In the genomic region with DNA sequence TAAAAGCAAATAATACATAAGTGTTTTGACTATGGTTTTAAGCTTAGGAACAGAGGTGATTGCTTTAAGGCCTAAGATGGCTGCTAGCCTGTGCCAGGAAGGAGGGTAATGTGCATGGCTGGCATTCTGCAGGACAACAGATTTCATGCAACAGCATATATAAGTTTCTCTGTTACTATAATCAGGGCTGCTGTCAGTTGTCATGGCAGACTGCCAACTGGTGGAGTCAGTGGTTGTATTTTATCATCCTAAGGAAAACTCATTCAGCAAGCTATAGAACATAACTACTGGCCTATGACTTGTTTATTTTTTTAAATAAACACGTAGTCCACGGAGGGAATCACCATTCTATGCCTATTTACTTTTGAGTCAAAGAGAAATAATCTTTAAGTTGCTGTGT, we compare ENCODE assay signal across 20 cellular contexts.
DNase-seq lines count a peak whose midpoint lies in the region; ATAC-seq, FAIRE-seq and TF ChIP-seq lines count a peak whose summit lies in the region.
"Had no signal": no experiment of that assay in that cellular context is flagged by ENCODE, and none has a peak within 500 bp of the region (broad histone marks: within the 10 kb centered on the region; RNA-seq: fewer than 3 reads in every experiment).

No MANE protein-coding gene starts in this region.

- DNase-seq in Caki2 (ENCODE audit: low read depth) (peak; percentile 2), IMR-90 (peak; percentile 26), brain microvascular endothelial cell (peak; percentile 26), mesenchymal stem cell (peak; percentile 10), dorsolateral prefrontal cortex (no peak), NCI-H2171 (lab: John Stamatoyannopoulos, UW) (no peak), RCC 7860 (ENCODE audit: low spot score) (no peak)
- DNase-seq: activated B cell treated with CpG ODN at 0.5 μM for 24 hours; activated CD8-positive, alpha-beta memory T cell treated with anti-CD3 and anti-CD28 coated beads for 24 hours; activated naive CD4-positive, alpha-beta T cell treated with anti-CD3 and anti-CD28 coated beads for 36 hours; activated T-cell treated with anti-CD3 and anti-CD28 coated beads, Interleukin-2, amount 50 U/mL, for 4 hours; AML-193; COR-L47; endodermal cell; heart left ventricle; left lung; stimulated activated naive CD4-positive, alpha-beta T cell treated with Interleukin-2 at 50 U/mL for 16 hours; tibial artery had no signal

- H2BK12ac ChIP-seq in mesenchymal stem cell (ENCODE audit: low read length in 2 of 2), result no peak overlapping the region

- no peak overlapping the region for H3K56ac ChIP-seq in IMR-90 (ENCODE audit: extremely low read depth, insufficient read depth, low read length)

- H2BK15ac ChIP-seq in IMR-90 (ENCODE audit: low read depth, low read length), result no peak overlapping the region
- H2BK15ac ChIP-seq in mesenchymal stem cell (ENCODE audit: low read depth, poor library complexity, severe bottlenecking), result no peak overlapping the region

- H3K4me2 ChIP-seq in IMR-90 (ENCODE audit: low read depth, low read length) (no peak overlapping the region), mesenchymal stem cell (ENCODE audit: low read length, poor library complexity, severe bottlenecking) (no peak overlapping the region)
- H3K4me2 ChIP-seq: neural progenitor cell had no signal

- no CpG with 5 or more reads among the region's 2 CpGs for WGBS in IMR-90 (ENCODE audit: extremely low coverage in 2 of 2, insufficient read length in 1 of 2), 2 experiments
- no CpG with 5 or more reads among the region's 2 CpGs for WGBS in mesenchymal stem cell

- H2AFZ ChIP-seq in IMR-90 (replicated peaks; ENCODE audit: low read length, poor library complexity) (no peak overlapping the region), mesenchymal stem cell (ENCODE audit: low read depth, low read length) (no peak overlapping the region)
- H2AFZ ChIP-seq: neural progenitor cell had no signal

- H4K91ac ChIP-seq in IMR-90 (ENCODE audit: insufficient read depth, low read depth, low read length), result no peak overlapping the region
- no peak overlapping the region for H4K91ac ChIP-seq in mesenchymal stem cell (ENCODE audit: low read length)

- H3K14ac ChIP-seq in IMR-90 (replicated peaks; ENCODE audit: low read depth, low read length) (no peak overlapping the region), mesenchymal stem cell (ENCODE audit: low read length in 2 of 2) (no peak overlapping the region)

- no peaks in the 10 kb centered on the region for H4K20me1 ChIP-seq in IMR-90 (ENCODE audit: insufficient read depth, low read length)

- in situ Hi-C loops in Caki2 (cut with HindIII; ENCODE audit: low pct_unique_long_range_greater_than_20kb, low sequenced_read_pairs), result no loop called here
- in situ Hi-C loops in IMR-90 (cut with MboI; ENCODE audit: low sequenced_read_pairs), result no loop called here
- in situ Hi-C loops in brain microvascular endothelial cell (cut with HindIII; ENCODE audit: low pct_ligation_motif_present, low sequenced_read_pairs), result no loop called here

- CTCF ChIA-PET in IMR-90 (lab: Yijun Ruan, JAX), result no interaction called here

- TF ChIP-seq CTCF in IMR-90 (conservative IDR thresholded peaks at IDR 0.05; ENCODE audit: low read depth, low read length) (no peak), brain microvascular endothelial cell (IDR thresholded peaks at IDR 0.05; ENCODE audit: low read depth, low read length, missing control alignments) (no peak), dorsolateral prefrontal cortex (IDR thresholded peaks at IDR 0.05 in 54 of 56, conservative IDR thresholded peaks at IDR 0.05 in 2 of 56; ENCODE audit: low read depth in 1 of 56, partially characterized antibody in 56 of 56) (no peak)

- ATAC-seq in IMR-90 (ENCODE audit: low read depth), result peak; percentile 37
- ATAC-seq: activated T-cell treated with anti-CD3 and anti-CD28 coated beads, Interleukin-2, amount 50 U/mL, for 4 hours; heart left ventricle; left lung had no signal

- H2BK120ac ChIP-seq in IMR-90 (ENCODE audit: low read depth, low read length) (no peak overlapping the region), mesenchymal stem cell (ENCODE audit: low read depth, low read length) (no peak overlapping the region)

- no peak overlapping the region for H2BK5ac ChIP-seq in IMR-90 (ENCODE audit: low read depth, low read length, poor library complexity, severe bottlenecking)
- H2BK5ac ChIP-seq in mesenchymal stem cell (ENCODE audit: low read depth, low read length, poor library complexity, severe bottlenecking), result no peak overlapping the region

- no peak overlapping the region for H2AK9ac ChIP-seq in IMR-90 (replicated peaks; ENCODE audit: low read depth, low read length, poor library complexity)

- H2BK20ac ChIP-seq in IMR-90 (ENCODE audit: low read depth, low read length), result no peak overlapping the region

- no peak overlapping the region for H3K27ac ChIP-seq in IMR-90 (ENCODE audit: insufficient read depth, low read length)
- H3K27ac ChIP-seq in brain microvascular endothelial cell, result no peak overlapping the region
- H3K27ac ChIP-seq in mesenchymal stem cell (ENCODE audit: low read length, poor library complexity, severe bottlenecking), result no peak overlapping the region
- H3K27ac ChIP-seq in dorsolateral prefrontal cortex, result no peak overlapping the region
- H3K27ac ChIP-seq: heart left ventricle, left lung, neural progenitor cell, Peyer's patch, tibial artery had no signal

- no peak overlapping the region for H3K18ac ChIP-seq in IMR-90 (ENCODE audit: low read depth, low read length)
- no peak overlapping the region for H3K18ac ChIP-seq in mesenchymal stem cell (ENCODE audit: low read depth in 1 of 2, low read length in 2 of 2)

- no TSS peak for BruUV-seq in IMR-90 (replicated peaks; lab: Mats Ljungman, UMichigan)

- H2AK5ac ChIP-seq in IMR-90 (ENCODE audit: low read depth, low read length) (no peak overlapping the region), mesenchymal stem cell (ENCODE audit: low read length, severe bottlenecking) (no peak overlapping the region)

- intact Hi-C loops in IMR-90 (cut with micrococcal nuclease) (no loop called here), dorsolateral prefrontal cortex (cut with DNase I) (no loop called here)

- no peak overlapping the region for H4K8ac ChIP-seq in IMR-90 (ENCODE audit: low read depth in 2 of 2, low read length in 2 of 2)
- no peak overlapping the region for H4K8ac ChIP-seq in mesenchymal stem cell (ENCODE audit: low read length)

- TF ChIP-seq RAD21 in IMR-90 (IDR thresholded peaks at IDR 0.05; ENCODE audit: low read length), result no peak

- H3K4ac ChIP-seq in IMR-90 (ENCODE audit: low read depth, low read length), result no peak overlapping the region
- H3K4ac ChIP-seq in mesenchymal stem cell (ENCODE audit: low read depth in 1 of 2, low read length in 2 of 2), result no peak overlapping the region

- dilution Hi-C loops in IMR-90 (cut with HindIII; ENCODE audit: low sequenced_read_pairs, unreplicated experiment), result no loop called here

- H3K79me1 ChIP-seq in IMR-90 (ENCODE audit: low read depth in 1 of 2, low read length in 2 of 2) (no peaks in the 10 kb centered on the region), mesenchymal stem cell (replicated peaks; ENCODE audit: low read length, poor library complexity, severe bottlenecking) (no peaks in the 10 kb centered on the region)

- TF ChIP-seq POLR2A in IMR-90 (IDR thresholded peaks at IDR 0.05; ENCODE audit: low read depth, low read length), result no peak

- H3K9ac ChIP-seq in IMR-90 (ENCODE audit: low read depth, low read length), result no peak overlapping the region
- H3K9ac ChIP-seq in mesenchymal stem cell (ENCODE audit: low read length), result no peak overlapping the region
- H3K9ac ChIP-seq: neural progenitor cell had no signal

- POLR2A ChIA-PET in IMR-90 (lab: Charles Lee; ENCODE audit: unreplicated experiment), result no interaction called here

- H3K4me1 ChIP-seq in IMR-90 (ENCODE audit: control insufficient read depth, insufficient read depth, low read length) (no peaks in the 10 kb centered on the region), mesenchymal stem cell (ENCODE audit: control insufficient read depth, insufficient read depth, low read depth, low read length) (no peaks in the 10 kb centered on the region)
- H3K4me1 ChIP-seq: heart left ventricle, left lung, neural progenitor cell, Peyer's patch, tibial artery had no signal

- H3K4me3 ChIP-seq in IMR-90 (ENCODE audit: insufficient read depth, low read depth, low read length), result no peak overlapping the region
- no peak overlapping the region for H3K4me3 ChIP-seq in brain microvascular endothelial cell (ENCODE audit: low read depth, low read length)
- H3K4me3 ChIP-seq in mesenchymal stem cell (ENCODE audit: insufficient read depth in 1 of 2, low read depth in 1 of 2, low read length in 2 of 2), result no peak overlapping the region
- no peak overlapping the region for H3K4me3 ChIP-seq in dorsolateral prefrontal cortex
- H3K4me3 ChIP-seq: heart left ventricle, left lung, neural progenitor cell, Peyer's patch, tibial artery had no signal

- H3K27me3 ChIP-seq in IMR-90 (ENCODE audit: control insufficient read depth, insufficient read depth, low read length) (no peaks in the 10 kb centered on the region), brain microvascular endothelial cell (replicated peaks) (no peaks in the 10 kb centered on the region), mesenchymal stem cell (ENCODE audit: control insufficient read depth in 1 of 2, insufficient read depth in 1 of 2, low read length in 2 of 2) (no peaks in the 10 kb centered on the region), dorsolateral prefrontal cortex (peaks cover 0 to 29% (median 0%) of the 10 kb centered on the region in 45 donors)
- H3K27me3 ChIP-seq: heart left ventricle, left lung, neural progenitor cell, Peyer's patch, tibial artery had no signal

- H3K23ac ChIP-seq in IMR-90 (ENCODE audit: low read depth, low read length), result no peak overlapping the region
- H3K23ac ChIP-seq in mesenchymal stem cell (ENCODE audit: low read length in 2 of 2), result no peak overlapping the region

- H3K9me3 ChIP-seq in IMR-90 (ENCODE audit: control insufficient read depth, insufficient read depth, low read length), result no peaks in the 10 kb centered on the region
- peaks cover 4% of the 10 kb centered on the region for H3K9me3 ChIP-seq in mesenchymal stem cell (ENCODE audit: control insufficient read depth, low read length)
- H3K9me3 ChIP-seq: Peyer's patch, tibial artery had no signal

- H3K9me1 ChIP-seq in IMR-90 (ENCODE audit: insufficient read depth, low read length), result no peaks in the 10 kb centered on the region

- no peak overlapping the region for H4K5ac ChIP-seq in IMR-90 (ENCODE audit: low read depth, low read length)

- no peak for FAIRE-seq in RCC 7860 (lab: Jason Lieb, UNC)

- H3K36me3 ChIP-seq in IMR-90 (ENCODE audit: control insufficient read depth, insufficient read depth, low read length) (no peaks in the 10 kb centered on the region), brain microvascular endothelial cell (replicated peaks) (no peaks in the 10 kb centered on the region), mesenchymal stem cell (ENCODE audit: control insufficient read depth in 1 of 2, insufficient read depth in 2 of 2, low read depth in 1 of 2, low read length in 2 of 2) (no peaks in the 10 kb centered on the region)
- H3K36me3 ChIP-seq: heart left ventricle, left lung, neural progenitor cell, Peyer's patch, tibial artery had no signal

TF ChIP-seq in IMR-90, 13 proteins besides CTCF, POLR2A, EP300 and RAD21 (continues in another document):
- TF ChIP-seq MAFK (IDR thresholded peaks at IDR 0.05; ENCODE audit: low read depth, low read length) (no peak), RFX5 (IDR thresholded peaks at IDR 0.05; ENCODE audit: low read depth, low read length) (no peak), CHD1 (IDR thresholded peaks at IDR 0.05; ENCODE audit: low read depth, low read length) (no peak)

Comparison
In these comparisons a context has a peak if more than half of its experiments do, and no peak if none do; other contexts are left out.
1. DNase-seq: peak in Caki2 (single experiment), IMR-90 (single experiment), brain microvascular endothelial cell (single experiment) and mesenchymal stem cell (single experiment); none in dorsolateral prefrontal cortex (0 of 10), NCI-H2171 (single experiment) and RCC 7860 (single experiment).